In genomic region chr7:151272410-151272809, GRCh38 we compare ENCODE assay signal across 16 cellular contexts. TPM values are rescaled to one million over a fixed set of nuclear protein-coding genes. Genes with fewer than 3 reads are reported as not detected.
DNase-seq lines count a peak whose midpoint lies in the region; ATAC-seq and TF ChIP-seq lines count a peak whose summit lies in the region.
"Had no signal": no experiment of that assay in that cellular context is flagged by ENCODE, and none has a peak within 500 bp of the region (broad histone marks: within the 10 kb centered on the region; RNA-seq: fewer than 3 reads in every experiment).

No MANE protein-coding gene starts in this region.

- H3K4me3 ChIP-seq in AG10803 (ENCODE audit: low read length) (no peak overlapping the region), NB4 (ENCODE audit: low read depth, low read length) (no peak overlapping the region), fibroblast of pulmonary artery (replicated peaks; ENCODE audit: low read depth, low read length) (no peak overlapping the region), skeletal muscle tissue (ENCODE audit: low read length in 3 of 3) (no peak overlapping the region)

- H3K36me3 ChIP-seq in skeletal muscle tissue (ENCODE audit: control insufficient read depth in 3 of 3, insufficient read depth in 3 of 3, low read length in 3 of 3), result no peaks in the 10 kb centered on the region

- no peak overlapping the region for H3K9ac ChIP-seq in skeletal muscle tissue (ENCODE audit: low read depth in 1 of 3, low read length in 3 of 3)

- peaks cover 8 to 20% (median 10%) of the 10 kb centered on the region in 3 donors for H3K4me1 ChIP-seq in skeletal muscle tissue (ENCODE audit: control insufficient read depth in 3 of 3, insufficient read depth in 3 of 3, low read length in 3 of 3)

- DNase-seq in AG10803 (ENCODE audit: low read depth) (peak; percentile 18), NB4 (ENCODE audit: low read depth) (peak; percentile 28), fibroblast of pulmonary artery (ENCODE audit: low read depth) (peak; percentile 18), HuH-7.5 (ENCODE audit: low spot score) (no peak), DMS79 treated with DMSO at 0.1 percent for 48 hours (lab: John Stamatoyannopoulos, UW) (no peak)
- DNase-seq: activated gamma-delta T cell treated with Interleukin-2 at 50 U/mL for 16 hours; cerebellar nuclear complex; DMS153; GOT3; islet precursor cell; NCI-H1417 treated with DMSO at 0.1 percent for 48 hours; stimulated activated CD4-positive, alpha-beta T cell treated with anti-CD3 and anti-CD28 coated beads, Interleukin-2, amount 100 ng/mL, for 24 hours; stimulated activated CD8-positive, alpha-beta memory T cell treated with anti-CD3 and anti-CD28 coated beads, Interleukin-4, amount 100 ng/mL, for 48 hours had no signal

- TF ChIP-seq CTCF in AG10803 (conservative IDR thresholded peaks at IDR 0.05; ENCODE audit: low read length), result 0 out of 2 replicates have a peak, but pooled peaks have one; percentile 12
- TF ChIP-seq CTCF in NB4 (IDR thresholded peaks at IDR 0.05; ENCODE audit: low read depth, low read length), result no peak
- TF ChIP-seq CTCF in fibroblast of pulmonary artery (IDR thresholded peaks at IDR 0.05; ENCODE audit: low read length, missing control alignments), result no peak

- TF ChIP-seq POLR2A in NB4 (IDR thresholded peaks at IDR 0.05; ENCODE audit: extremely low read depth, insufficient read length), result no peak

- H3K9me3 ChIP-seq in skeletal muscle tissue (ENCODE audit: control insufficient read depth in 3 of 3, low read length in 3 of 3), result no peaks in the 10 kb centered on the region

- ATAC-seq in HG02973 (IDR thresholded peaks at IDR 0.05; ENCODE audit: unreplicated experiment), result no peak
- ATAC-seq in GM18858 (IDR thresholded peaks at IDR 0.05; ENCODE audit: unreplicated experiment), result no peak

- peaks cover 0 to under 1% (median 0%) of the 10 kb centered on the region in 3 donors for H3K27me3 ChIP-seq in skeletal muscle tissue (ENCODE audit: control insufficient read depth in 3 of 3, insufficient read depth in 3 of 3, low read length in 3 of 3)

- H3K27ac ChIP-seq in skeletal muscle tissue (ENCODE audit: low read depth, low read length), result peak overlapping the region; percentile 4

RNA-seq across cellular contexts. Expression of gene SMARCD3, which starts 23.9 kb away (rescaled TPM):
- 101 TPM for total RNA-seq in skeletal muscle tissue

RNA-seq across cellular contexts. Expression of gene CHPF2, which starts 40.1 kb away (rescaled TPM):
- total RNA-seq in skeletal muscle tissue, result 16.2 TPM

RNA-seq across cellular contexts. Expression of gene ABCF2, which starts 45.4 kb away (rescaled TPM):
- total RNA-seq in skeletal muscle tissue, result 20.9 TPM

Comparison
In these comparisons a context has a peak if more than half of its experiments do, and no peak if none do; other contexts are left out.
1. DNase-seq: peak in AG10803 (single experiment), NB4 (single experiment) and fibroblast of pulmonary artery (single experiment); none in HuH-7.5 (single experiment) and DMS79 treated with DMSO at 0.1 percent for 48 hours (single experiment).